In genomic region chr5:116577064-116577788, GRCh38 we compare ENCODE assay signal across 10 cellular contexts. TPM values are rescaled to one million over a fixed set of nuclear protein-coding genes. Genes with fewer than 3 reads are reported as not detected.
A peak's percentile ranks its signal among the peaks of the same experiment; 100 is the strongest.
DNase-seq lines count a peak whose midpoint lies in the region; ATAC-seq lines count a peak whose summit lies in the region.
"Had no signal": no experiment of that assay in that cellular context is flagged by ENCODE, and none has a peak within 500 bp of the region (broad histone marks: within the 10 kb centered on the region; RNA-seq: fewer than 3 reads in every experiment).

No MANE protein-coding gene starts in this region.

- H3K4me1 Mint-ChIP-seq in activated naive CD8-positive, alpha-beta T cell treated with anti-CD3 and anti-CD28 coated beads for 36 hours: peaks cover 26% of the 10 kb centered on the region
- H3K4me1 Mint-ChIP-seq in activated T-cell treated with anti-CD3 and anti-CD28 coated beads, Interleukin-2, amount 50 U/mL, for 24 hours (ENCODE audit: low read depth): peaks cover 29% of the 10 kb centered on the region

- 0 out of 2 replicates have a peak overlapping the region, but pooled peaks have one; percentile 4 for H3K4me3 ChIP-seq in GM08714 (ENCODE audit: low read length)

- ATAC-seq in GM19395 (IDR thresholded peaks at IDR 0.05; ENCODE audit: unreplicated experiment) (peak; percentile 61), HG03060 (IDR thresholded peaks at IDR 0.05; ENCODE audit: low read depth, unreplicated experiment) (peak; percentile 67)

- peaks cover 89% of the 10 kb centered on the region for H3K27me3 Mint-ChIP-seq in activated naive CD8-positive, alpha-beta T cell treated with anti-CD3 and anti-CD28 coated beads for 36 hours
- H3K27me3 Mint-ChIP-seq in activated T-cell treated with anti-CD3 and anti-CD28 coated beads, Interleukin-2, amount 50 U/mL, for 24 hours: peaks cover 85% of the 10 kb centered on the region

- H3K9me3 Mint-ChIP-seq in activated naive CD8-positive, alpha-beta T cell treated with anti-CD3 and anti-CD28 coated beads for 36 hours: no peaks in the 10 kb centered on the region
- no peaks in the 10 kb centered on the region for H3K9me3 Mint-ChIP-seq in activated T-cell treated with anti-CD3 and anti-CD28 coated beads, Interleukin-2, amount 50 U/mL, for 24 hours

- peak; percentile 27 for DNase-seq in activated naive CD8-positive, alpha-beta T cell treated with anti-CD3 and anti-CD28 coated beads for 36 hours
- DNase-seq in NCI-H2171 (lab: John Stamatoyannopoulos, UW): no peak
- DNase-seq in NCI-H82 treated with DMSO at 0.1 percent for 48 hours (lab: John Stamatoyannopoulos, UW; ENCODE audit: unreplicated experiment): no peak
- no peak for DNase-seq in activated T-cell treated with anti-CD3 and anti-CD28 coated beads, Interleukin-2, amount 50 U/mL, for 24 hours
- no peak for DNase-seq in HuH-7.5 (ENCODE audit: low spot score)
- DNase-seq: DMS 273 treated with DMSO at 0.1 percent for 48 hours, NCI-H2029 had no signal

- no peak overlapping the region for H3K4me3 Mint-ChIP-seq in activated naive CD8-positive, alpha-beta T cell treated with anti-CD3 and anti-CD28 coated beads for 36 hours
- no peak overlapping the region for H3K4me3 Mint-ChIP-seq in activated T-cell treated with anti-CD3 and anti-CD28 coated beads, Interleukin-2, amount 50 U/mL, for 24 hours

- no peak overlapping the region for H3K27ac Mint-ChIP-seq in activated naive CD8-positive, alpha-beta T cell treated with anti-CD3 and anti-CD28 coated beads for 36 hours
- H3K27ac Mint-ChIP-seq in activated T-cell treated with anti-CD3 and anti-CD28 coated beads, Interleukin-2, amount 50 U/mL, for 24 hours: no peak overlapping the region

- H3K36me3 Mint-ChIP-seq in activated naive CD8-positive, alpha-beta T cell treated with anti-CD3 and anti-CD28 coated beads for 36 hours: no peaks in the 10 kb centered on the region
- H3K36me3 Mint-ChIP-seq in activated T-cell treated with anti-CD3 and anti-CD28 coated beads, Interleukin-2, amount 50 U/mL, for 24 hours (ENCODE audit: low read depth): no peaks in the 10 kb centered on the region

RNA-seq across cellular contexts. Expression of gene SEMA6A, which starts 2.6 kb away (rescaled TPM):
- total RNA-seq in activated naive CD8-positive, alpha-beta T cell treated with anti-CD3 and anti-CD28 coated beads for 36 hours: not detected
